In the genomic region with DNA sequence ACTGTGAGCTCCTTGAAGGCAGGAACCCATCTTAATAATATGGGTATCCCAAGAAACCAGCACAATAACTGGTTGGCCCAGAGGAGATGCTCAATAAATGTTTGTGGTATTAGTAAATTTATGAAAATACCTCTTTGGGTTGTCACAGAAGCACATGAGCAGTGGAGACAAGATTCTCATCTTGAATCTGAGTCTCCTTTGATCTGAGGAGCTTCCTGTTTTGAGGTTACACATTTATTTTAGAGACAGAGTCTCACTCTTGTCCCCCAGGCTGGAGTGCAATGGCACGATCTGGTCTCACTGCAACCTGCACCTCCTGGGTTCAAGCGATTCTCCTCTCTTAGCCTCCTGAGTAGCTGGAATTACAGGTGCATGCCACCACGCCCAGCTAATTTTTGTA, we compare ENCODE assay signal across 26 cellular contexts.
A peak's percentile ranks its signal among the peaks of the same experiment; 100 is the strongest.
DNase-seq lines count a peak whose midpoint lies in the region; ATAC-seq, FAIRE-seq and TF ChIP-seq lines count a peak whose summit lies in the region.
"Had no signal": no experiment of that assay in that cellular context is flagged by ENCODE, and none has a peak within 500 bp of the region (broad histone marks: within the 10 kb centered on the region; RNA-seq: fewer than 3 reads in every experiment).

No MANE protein-coding gene starts in this region.

- no peak overlapping the region for H3K27ac ChIP-seq in BLaER1 treated with 17β-estradiol and CSF1 and Interleukin-3, amounts not matched to agents 10 nM and 100 nM
- H3K27ac ChIP-seq: A549, C4-2B had no signal

- H4K20me1 ChIP-seq in BLaER1 treated with 17β-estradiol and CSF1 and Interleukin-3, amounts not matched to agents 10 nM and 100 nM, result no peaks in the 10 kb centered on the region; a peak in 1 of 22 replicates

- DNase-seq in Jurkat, Clone E6-1 (ENCODE audit: low read depth, low spot score), result peak; percentile 26
- no peak for DNase-seq in GM12891 (ENCODE audit: insufficient read length, low spot score)
- no peak for DNase-seq in ureter (ENCODE audit: low spot score)
- no peak for DNase-seq in ecto neural progenitor cell (ENCODE audit: low spot score)
- DNase-seq: 8988T; ACHN; AML-193; BE2C; Caco-2; CD4-positive, CD25-positive, alpha-beta regulatory T cell; CD8-positive, alpha-beta T cell; DMS 273 treated with DMSO at 0.1 percent for 48 hours; DMS79; GOT3; HFFc6 had no signal

- H3K4me1 ChIP-seq in BLaER1 treated with 17β-estradiol and CSF1 and Interleukin-3, amounts not matched to agents 10 nM and 100 nM, result peaks cover 0 to 14% (median 10%) of the 10 kb centered on the region in 10 experiments; a peak in 14 of 20 replicates
- H3K4me1 ChIP-seq: A549, BE2C, Caco-2, HAP-1 had no signal

- H3K9ac ChIP-seq in BLaER1 treated with 17β-estradiol and CSF1 and Interleukin-3, amounts not matched to agents 10 nM and 100 nM, result no peak overlapping the region

- H3K9me3 ChIP-seq in BLaER1 treated with 17β-estradiol and CSF1 and Interleukin-3, amounts not matched to agents 10 nM and 100 nM (replicated peaks in 1 of 11), result no peaks in the 10 kb centered on the region
- H3K9me3 ChIP-seq: A549, BE2C, Caco-2, HAP-1 had no signal

- peak overlapping the region in 6 of 11 experiments; percentile 17 to 50 (median 35); a peak in 10 of 22 replicates for H3K4me2 ChIP-seq in BLaER1 treated with 17β-estradiol and CSF1 and Interleukin-3, amounts not matched to agents 10 nM and 100 nM
- H3K4me2 ChIP-seq: A549 had no signal

- no peaks in the 10 kb centered on the region for H3K36me3 ChIP-seq in BLaER1 treated with 17β-estradiol and CSF1 and Interleukin-3, amounts not matched to agents 10 nM and 100 nM
- H3K36me3 ChIP-seq: BE2C, HAP-1 had no signal

- H3K4me3 ChIP-seq in BLaER1 treated with 17β-estradiol and CSF1 and Interleukin-3, amounts not matched to agents 10 nM and 100 nM, result no peak overlapping the region
- no peak overlapping the region for H3K4me3 ChIP-seq in Jurkat, Clone E6-1 (ENCODE audit: low read length)
- H3K4me3 ChIP-seq: A549, HAP-1 had no signal

- ATAC-seq in GM18868 (IDR thresholded peaks at IDR 0.05; ENCODE audit: unreplicated experiment) (peak; percentile 69), HG02884 (IDR thresholded peaks at IDR 0.05; ENCODE audit: unreplicated experiment) (peak; percentile 50), GM18505 (IDR thresholded peaks at IDR 0.05; ENCODE audit: unreplicated experiment) (no peak)
- ATAC-seq: A549; CD8-positive, alpha-beta T cell had no signal

- FAIRE-seq in GM12891 (lab: Jason Lieb, UNC), result no peak
- FAIRE-seq: A549, D721Med, G401.6, GM12892, H54 had no signal

- TF ChIP-seq POLR2A in GM12891 (IDR thresholded peaks at IDR 0.05; ENCODE audit: low read depth, low read length) (no peak), GM18505 (IDR thresholded peaks at IDR 0.05; ENCODE audit: borderline replicate concordance, extremely low read depth, insufficient read depth, insufficient read length) (no peak)

- no peaks in the 10 kb centered on the region for H3K27me3 ChIP-seq in BLaER1 treated with 17β-estradiol and CSF1 and Interleukin-3, amounts not matched to agents 10 nM and 100 nM
- H3K27me3 ChIP-seq: BE2C had no signal

TF ChIP-seq in GM12891, 5 proteins besides CTCF, POLR2A, EP300 and RAD21:
- TF ChIP-seq PAX5 (IDR thresholded peaks at IDR 0.05; ENCODE audit: insufficient read depth, low read length, severe bottlenecking), result no peak
- TF ChIP-seq POLR2AphosphoS5 (IDR thresholded peaks at IDR 0.05; ENCODE audit: low read depth, low read length), result no peak
- TF ChIP-seq TAF1 (IDR thresholded peaks at IDR 0.05; ENCODE audit: low read depth, low read length), result no peak
